In the genomic region with DNA sequence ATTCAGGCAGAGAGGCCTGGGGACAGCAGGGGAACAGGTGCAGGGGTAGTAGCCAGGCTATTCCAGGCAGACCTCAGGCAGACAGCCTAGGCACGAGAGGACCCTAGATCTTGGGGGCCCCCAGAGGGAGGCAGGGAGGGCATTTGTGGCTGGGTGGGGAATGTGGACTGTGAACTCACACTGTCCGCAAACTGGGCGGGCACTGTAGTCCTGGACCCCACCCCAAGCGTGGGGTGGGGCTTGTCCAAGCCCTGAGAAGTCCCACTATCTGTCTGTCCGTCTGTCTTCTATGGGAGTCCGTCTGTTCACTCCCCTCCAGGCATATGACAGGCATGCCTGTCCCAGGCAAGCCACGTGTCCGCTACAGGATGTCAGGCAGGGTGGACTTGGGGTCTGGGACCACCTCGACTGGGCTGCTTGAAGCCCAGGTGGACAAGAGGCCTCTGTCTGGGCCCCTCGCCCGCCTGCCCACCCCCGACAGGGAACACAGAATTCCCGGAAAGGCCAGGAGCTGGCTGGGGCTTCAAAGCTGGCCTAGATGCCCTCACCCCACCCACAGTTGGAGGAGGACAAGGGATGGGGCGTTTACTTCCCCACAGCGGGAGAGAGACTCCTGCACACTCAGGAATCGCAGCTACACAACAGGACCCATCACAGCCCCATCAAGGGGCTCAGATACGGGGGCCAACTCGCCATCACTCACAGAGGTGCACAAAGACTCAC, we compare ENCODE assay signal across 8 cellular contexts. TPM values are rescaled to one million over a fixed set of nuclear protein-coding genes. Genes with fewer than 3 reads are reported as not detected.
DNase-seq lines count a peak whose midpoint lies in the region; ATAC-seq and TF ChIP-seq lines count a peak whose summit lies in the region.

Gene SLC38A5 (minus strand): TSS at position 151 of the 723 bp plus-strand sequence. CDS start 2,336 bp downstream, outside the sequence.

- no peak for DNase-seq in DND-41
- no peak for DNase-seq in RWPE1 (ENCODE audit: low spot score)
- no peak for DNase-seq in epithelial cell of proximal tubule (ENCODE audit: low read depth)
- DNase-seq in osteoblast (ENCODE audit: insufficient read length, low spot score, missing footprints), result peak; percentile 19
- no peak for DNase-seq in cerebellar nuclear complex (lab: John Stamatoyannopoulos, UW)
- DNase-seq in cortex of kidney (lab: John Stamatoyannopoulos, UW), result no peak
- DNase-seq in T1000 (lab: John Stamatoyannopoulos, UW), result no peak

- peak within 1 kb of the TSS; percentile 74 for H3K4me2 ChIP-seq in DND-41 (ENCODE audit: insufficient read depth, low read length)
- peak within 1 kb of the TSS; percentile 83 for H3K4me2 ChIP-seq in osteoblast (ENCODE audit: insufficient read depth, low read length)

- H2AFZ ChIP-seq in DND-41 (ENCODE audit: low read depth, low read length) (peak within 1 kb of the TSS; percentile 82), osteoblast (ENCODE audit: low read length) (no peak within 1 kb of the TSS)

- POLR2A ChIA-PET in RWPE1 (lab: Yijun Ruan, JAX; ENCODE audit: low non-redundant PET), result no interaction called here

- peaks cover 49% of the 10 kb centered on the region for H3K4me1 ChIP-seq in DND-41 (ENCODE audit: insufficient read depth, low read length)
- peaks cover 22% of the 10 kb centered on the region for H3K4me1 ChIP-seq in osteoblast (ENCODE audit: insufficient read depth, low read length)

- CTCF ChIA-PET in RWPE1 (lab: Yijun Ruan, JAX), result no interaction called here

- H3K4me3 ChIP-seq in DND-41 (ENCODE audit: low read depth in 1 of 2, low read length in 2 of 2) (peak within 1 kb of the TSS; percentile 76 to 86), epithelial cell of proximal tubule (ENCODE audit: low read depth, low read length) (peak within 1 kb of the TSS; percentile 45), osteoblast (ENCODE audit: insufficient read depth, low read length) (peak within 1 kb of the TSS; percentile 71)

- H3K79me2 ChIP-seq in DND-41 (ENCODE audit: insufficient read depth, low read length) (peaks cover 29% of the 10 kb centered on the region), osteoblast (ENCODE audit: insufficient read depth, low read length) (peaks cover 14% of the 10 kb centered on the region)

- H3K27ac ChIP-seq in DND-41 (ENCODE audit: low read length) (peak within 1 kb of the TSS; percentile 80), RWPE1 (peak within 1 kb of the TSS; percentile 84), osteoblast (ENCODE audit: low read depth, low read length) (no peak within 1 kb of the TSS)

- TF ChIP-seq CTCF in DND-41 (IDR thresholded peaks at IDR 0.05; ENCODE audit: borderline replicate concordance, extremely low read depth, low read length, poor library complexity, severe bottlenecking) (no peak), RWPE1 (conservative IDR thresholded peaks at IDR 0.05; ENCODE audit: low read depth) (no peak), epithelial cell of proximal tubule (conservative IDR thresholded peaks at IDR 0.05; ENCODE audit: low read depth, low read length) (no peak), osteoblast (IDR thresholded peaks at IDR 0.05; ENCODE audit: extremely low read depth, low read depth, low read length) (no peak)

- H4K20me1 ChIP-seq in DND-41 (ENCODE audit: insufficient read depth, low read length) (no peaks in the 10 kb centered on the region), osteoblast (ENCODE audit: insufficient read depth, low read length) (no peaks in the 10 kb centered on the region)

- no peaks in the 10 kb centered on the region for H3K27me3 ChIP-seq in DND-41 (ENCODE audit: insufficient read depth, low read length, poor library complexity)
- H3K27me3 ChIP-seq in osteoblast (ENCODE audit: insufficient read depth, low read length), result no peaks in the 10 kb centered on the region

- peaks cover 14% of the 10 kb centered on the region for H3K36me3 ChIP-seq in DND-41 (ENCODE audit: insufficient read depth, low read length)
- no peaks in the 10 kb centered on the region for H3K36me3 ChIP-seq in osteoblast (ENCODE audit: insufficient read depth, low read length)

- peak within 1 kb of the TSS; percentile 76 for H3K9ac ChIP-seq in DND-41 (ENCODE audit: low read depth, low read length)

- ATAC-seq in DND-41 (ENCODE audit: insufficient read depth, low read depth) (no peak), HG02678 (IDR thresholded peaks at IDR 0.05; ENCODE audit: unreplicated experiment) (no peak)

- H3K9me3 ChIP-seq in DND-41 (ENCODE audit: insufficient read depth, low read length, severe bottlenecking) (no peaks in the 10 kb centered on the region), osteoblast (ENCODE audit: low read depth, low read length) (no peaks in the 10 kb centered on the region)

RNA-seq across cellular contexts. Expression of gene SLC38A5, which starts in this region (rescaled TPM):
- 15.7 and 71.3 TPM in 2 replicates for total RNA-seq in epithelial cell of proximal tubule
- 48.9 and 52.8 TPM in 2 replicates for total RNA-seq in osteoblast
